8 cellular contexts compared by ENCODE assay signal in genomic region chr2:241354668-241355658, GRCh38. TPM values are rescaled to one million over a fixed set of nuclear protein-coding genes. Genes with fewer than 3 reads are reported as not detected.
A peak's percentile ranks its signal among the peaks of the same experiment; 100 is the strongest.
DNase-seq lines count a peak whose midpoint lies in the region; ATAC-seq, FAIRE-seq and TF ChIP-seq lines count a peak whose summit lies in the region.

No MANE protein-coding gene starts in this region.

- H3K4me1 ChIP-seq in kidney (ENCODE audit: control insufficient read depth in 1 of 2, insufficient read depth in 1 of 2, low read depth in 1 of 2, low read length in 2 of 2), result peaks cover 36 to 50% of the 10 kb centered on the region in 2 donors

- peak; percentile 75 for DNase-seq in NCI-H1105 (lab: John Stamatoyannopoulos, UW)
- peak; percentile 58 for DNase-seq in WERI-Rb-1
- DNase-seq in cardiac fibroblast (ENCODE audit: low read depth in 2 of 2), result peak; percentile 63 to 79
- peak; percentile 96 for DNase-seq in kidney
- peak; percentile 29 to 45 for DNase-seq in stimulated activated CD4-positive, alpha-beta T cell treated with anti-CD3 and anti-CD28 coated beads, Interleukin-1b, Interleukin-23, amount 100 ng/mL, for 1 hour (ENCODE audit: low read depth in 2 of 2)
- no peak for DNase-seq in NCI-H1092 (lab: John Stamatoyannopoulos, UW)

- ATAC-seq in GM19035 (IDR thresholded peaks at IDR 0.05; ENCODE audit: unreplicated experiment), result peak; percentile 43
- no peak for ATAC-seq in GM18517 (IDR thresholded peaks at IDR 0.05; ENCODE audit: unreplicated experiment)

- H3K4me3 ChIP-seq in WERI-Rb-1 (ENCODE audit: low read depth, low read length) (no peak overlapping the region), cardiac fibroblast (replicated peaks in 1 of 2; ENCODE audit: low read depth in 2 of 2, low read length in 2 of 2) (peak overlapping the region; percentile 9 to 21), kidney (ENCODE audit: low read length in 2 of 2) (peak overlapping the region; percentile 33)

- TF ChIP-seq CTCF in WERI-Rb-1 (IDR thresholded peaks at IDR 0.05; ENCODE audit: low read depth, low read length) (no peak), cardiac fibroblast (IDR thresholded peaks at IDR 0.05; ENCODE audit: low read depth, low read length) (no peak), kidney (IDR thresholded peaks at IDR 0.05; ENCODE audit: borderline replicate concordance, extremely low read depth, insufficient read depth) (no peak)

- intact Hi-C loops in kidney (cut with DNase I), result no loop called here

- FAIRE-seq in kidney (lab: Jason Lieb, UNC), result no peak

- H3K27ac ChIP-seq in WERI-Rb-1 (no peak overlapping the region), kidney (ENCODE audit: low read depth in 2 of 2, low read length in 2 of 2) (peak overlapping the region; percentile 78 to 81)

- H3K27me3 ChIP-seq in WERI-Rb-1 (ENCODE audit: insufficient read depth, low read depth, severe bottlenecking), result no peaks in the 10 kb centered on the region

- no peaks in the 10 kb centered on the region for H3K9me3 ChIP-seq in WERI-Rb-1 (ENCODE audit: severe bottlenecking)
- no peaks in the 10 kb centered on the region for H3K9me3 ChIP-seq in kidney (ENCODE audit: control insufficient read depth in 1 of 2, low read length in 2 of 2)

- H3K36me3 ChIP-seq in WERI-Rb-1, result peaks cover 43% of the 10 kb centered on the region
- H3K36me3 ChIP-seq in kidney (ENCODE audit: control insufficient read depth in 1 of 2, insufficient read depth in 2 of 2, low read length in 2 of 2), result peaks cover 12 to 14% of the 10 kb centered on the region in 2 donors

- H3K9ac ChIP-seq in kidney (ENCODE audit: low read length in 2 of 2), result peak overlapping the region in 1 of 2 donors; percentile 41

RNA-seq across cellular contexts. Expression of gene FARP2, which starts 1.1 kb away (rescaled TPM):
- total RNA-seq in kidney, result 50.5 TPM
- 20.3 TPM for polyA plus RNA-seq in kidney (ENCODE audit: insufficient read depth, low read depth, low replicate concordance)

RNA-seq across cellular contexts. Expression of gene SEPTIN2, which starts 39.2 kb away (rescaled TPM):
- total RNA-seq in kidney, result 435 TPM
- polyA plus RNA-seq in kidney (ENCODE audit: insufficient read depth, low read depth, low replicate concordance), result 187 TPM

RNA-seq across cellular contexts. Expression of gene HDLBP, which starts 39.5 kb away (rescaled TPM):
- 356 TPM for total RNA-seq in kidney
- 256 TPM for polyA plus RNA-seq in kidney (ENCODE audit: insufficient read depth, low read depth, low replicate concordance)
